In genomic region chr14:99753225-99754140, GRCh38 we compare ENCODE assay signal across 9 cellular contexts. TPM values are rescaled to one million over a fixed set of nuclear protein-coding genes. Genes with fewer than 3 reads are reported as not detected.
DNase-seq lines count a peak whose midpoint lies in the region; ATAC-seq, FAIRE-seq and TF ChIP-seq lines count a peak whose summit lies in the region.
"Had no signal": no experiment of that assay in that cellular context is flagged by ENCODE, and none has a peak within 500 bp of the region (broad histone marks: within the 10 kb centered on the region; RNA-seq: fewer than 3 reads in every experiment).

No MANE protein-coding gene starts in this region.

- H2AFZ ChIP-seq in K562 (ENCODE audit: low read depth, low read length): no peak overlapping the region

- no peaks in the 10 kb centered on the region for H3K79me2 ChIP-seq in K562 (ENCODE audit: control insufficient read depth, insufficient read depth, low read length)

- TF ChIP-seq POLR2A in K562 (conservative IDR thresholded peaks at IDR 0.05) (no peak), uterus (IDR thresholded peaks at IDR 0.05) (no peak)

- POLR2A ChIA-PET in K562 (lab: Yijun Ruan, JAX): interaction anchor here (1.0 kb wide), 1 partner anchor 14 kb away, joined by 4 read pairs; no protein-coding TSS in a partner anchor

- H3K9me3 ChIP-seq in left ventricle myocardium inferior (replicated peaks): no peaks in the 10 kb centered on the region
- H3K9me3 ChIP-seq in K562 (replicated peaks; ENCODE audit: control insufficient read depth, insufficient read depth, low read depth, low read length): no peaks in the 10 kb centered on the region
- no peaks in the 10 kb centered on the region for H3K9me3 ChIP-seq in lower lobe of right lung
- H3K9me3 ChIP-seq in uterus: no peaks in the 10 kb centered on the region

- in situ Hi-C loops in K562 (cut with MboI): no loop called here

- H3K4me1 ChIP-seq in left ventricle myocardium inferior: peaks cover 86% of the 10 kb centered on the region
- no peaks in the 10 kb centered on the region; a peak in 1 of 5 replicates for H3K4me1 ChIP-seq in K562 (replicated peaks in 1 of 2; ENCODE audit: control insufficient read depth in 2 of 2, insufficient read depth in 2 of 2, low read length in 2 of 2)
- H3K4me1 ChIP-seq in lower lobe of right lung: peaks cover 69% of the 10 kb centered on the region
- peaks cover 0 to 19% of the 10 kb centered on the region in 2 donors for H3K4me1 ChIP-seq in uterus

- WGBS in K562 (ENCODE audit: insufficient coverage, low coverage, missing lambda C conversion rate): 1% methylated on average over 12 of the region's 16 CpGs

- no peak for ATAC-seq in Right ventricle myocardium inferior
- no peak for ATAC-seq in K562
- no peak for ATAC-seq in lower lobe of right lung
- ATAC-seq in HG03571 (IDR thresholded peaks at IDR 0.05; ENCODE audit: unreplicated experiment): no peak

- intact Hi-C loops in left ventricle myocardium inferior (cut with micrococcal nuclease) (no loop called here), Right ventricle myocardium inferior (cut with DNase I) (loop anchor here (5.0 kb wide), 1 partner anchor 39 kb away; the partner anchor contains the start of gene EML1), K562 (cut with micrococcal nuclease) (no loop called here), lower lobe of right lung (cut with DNase I) (no loop called here), uterus (cut with DNase I; ENCODE audit: low total_unique reads) (no loop called here)

- no peaks in the 10 kb centered on the region for H3K9me1 ChIP-seq in K562 (ENCODE audit: control insufficient read depth, insufficient read depth, low read length)

- H3K4me3 ChIP-seq in left ventricle myocardium inferior: no peak overlapping the region
- H3K4me3 ChIP-seq in K562: no peak overlapping the region
- H3K4me3 ChIP-seq in lower lobe of right lung: no peak overlapping the region
- no peak overlapping the region for H3K4me3 ChIP-seq in uterus

- CTCF ChIA-PET in K562 (lab: Yijun Ruan, JAX; ENCODE audit: low intra/inter-chr PET ratio): no interaction called here

- no peak for TF ChIP-seq RAD21 in K562 (CRISPR knock-in tag; conservative IDR thresholded peaks at IDR 0.05 in 1 of 2, IDR thresholded peaks at IDR 0.05 in 1 of 2)

- peak overlapping the region; percentile 93 for H3K27ac ChIP-seq in left ventricle myocardium inferior (replicated peaks)
- no peak overlapping the region for H3K27ac ChIP-seq in K562 (ENCODE audit: extremely low read depth, low read depth, low read length)
- H3K27ac ChIP-seq in lower lobe of right lung: no peak overlapping the region
- H3K27ac ChIP-seq in uterus: peak overlapping the region; percentile 44 to 57

- no peak for TF ChIP-seq CTCF in left ventricle myocardium inferior (IDR thresholded peaks at IDR 0.05; ENCODE audit: borderline replicate concordance)
- TF ChIP-seq CTCF in K562 (IDR thresholded peaks at IDR 0.05 in 2 of 3, conservative IDR thresholded peaks at IDR 0.05 in 1 of 3; ENCODE audit: insufficient read depth in 2 of 3, low read depth in 1 of 3, low read length in 3 of 3): no peak
- no peak for TF ChIP-seq CTCF in lower lobe of right lung (IDR thresholded peaks at IDR 0.05)
- no peak for TF ChIP-seq CTCF in uterus (IDR thresholded peaks at IDR 0.05)

- H3K4me2 ChIP-seq in K562 (ENCODE audit: insufficient read depth, low read length): no peak overlapping the region

- H3K36me3 ChIP-seq in left ventricle myocardium inferior (no peaks in the 10 kb centered on the region), K562 (ENCODE audit: control insufficient read depth, insufficient read depth, low read length) (no peaks in the 10 kb centered on the region), lower lobe of right lung (no peaks in the 10 kb centered on the region), uterus (no peaks in the 10 kb centered on the region)

- no peak for FAIRE-seq in K562 (lab: Jason Lieb, UNC)

- no TSS peak for BruUV-seq in K562 (replicated peaks; lab: Mats Ljungman, UMichigan)

- H4K20me1 ChIP-seq in K562 (replicated peaks; ENCODE audit: control insufficient read depth, insufficient read depth, low read length): no peaks in the 10 kb centered on the region; the same call in 1 of the 2 replicates

- H3K27me3 ChIP-seq in left ventricle myocardium inferior (ENCODE audit: low read depth) (no peaks in the 10 kb centered on the region), K562 (ENCODE audit: control insufficient read depth in 2 of 2, insufficient read depth in 2 of 2, low read length in 2 of 2) (peaks cover 6 to 83% of the 10 kb centered on the region in 2 experiments; a peak in 4 of 5 replicates), lower lobe of right lung (ENCODE audit: low read depth) (peaks cover 14% of the 10 kb centered on the region), uterus (no peaks in the 10 kb centered on the region)

- H3K9ac ChIP-seq in K562 (ENCODE audit: insufficient read depth in 1 of 2, low read depth in 2 of 2, low read length in 2 of 2): no peak overlapping the region

- DNase-seq in left ventricle myocardium inferior: no peak
- DNase-seq in Right ventricle myocardium inferior (ENCODE audit: missing footprints): no peak
- DNase-seq in K562 (ENCODE audit: extremely low read depth in 1 of 4, low spot score in 3 of 4): no peak
- peak; percentile 40 for DNase-seq in lower lobe of right lung
- DNase-seq in uterus: no peak
- no peak for DNase-seq in nucleus accumbens (lab: John Stamatoyannopoulos, UW)
- DNase-seq in T1000 (lab: John Stamatoyannopoulos, UW): no peak
- DNase-seq: NCI-H1436 treated with DMSO at 0.1 percent for 48 hours had no signal

- TF ChIP-seq EP300 in K562 (IDR thresholded peaks at IDR 0.05; ENCODE audit: low read length): no peak

TF ChIP-seq in K562, 482 proteins besides CTCF, POLR2A, EP300 and RAD21:
- TF ChIP-seq AFF4 (CRISPR knock-in tag; IDR thresholded peaks at IDR 0.05) (no peak), ZKSCAN1 (IDR thresholded peaks at IDR 0.05; ENCODE audit: low read depth, low read length) (peak; percentile 85)

RNA-seq across cellular contexts. Expression of gene EML1, which starts 39.7 kb away (rescaled TPM):
- total RNA-seq in left ventricle myocardium inferior: 33.3 TPM
- 49.6 TPM for total RNA-seq in Right ventricle myocardium inferior
- 0.35 and 0.67 TPM in 2 replicates for total RNA-seq in K562 (2011; cell fraction: chromatin; rRNA removed; ENCODE audit: low replicate concordance)
- total RNA-seq in K562 (2011; cell fraction: nucleolus; rRNA removed): 0.66 TPM in 1 of 2 replicates, not detected in the other
- 0.31 and 0.73 TPM in 2 replicates for total RNA-seq in K562 (2011; cell fraction: nucleoplasm; rRNA removed)
- 0.12 TPM in 1 of 2 replicates, not detected in the other for total RNA-seq in K562 (2014; rRNA removed)
- total RNA-seq in K562 (2014; rRNA removed; fragmentation: Illumina TruSeq; extraction: Trizol): 0.13 and 0.29 TPM in 2 replicates
- total RNA-seq in K562 (2015; rRNA removed; fragmentation: Illumina TruSeq; extraction: Trizol): 0.11 and 0.14 TPM in 2 replicates
- total RNA-seq in K562 (2021): 0.25 and 0.35 TPM in 2 replicates
- 0.07 and 0.16 TPM in 2 replicates for polyA plus RNA-seq in K562 (2011; rRNA removed)
- 0.01 and 0.38 TPM in 2 replicates for polyA plus RNA-seq in K562 (2011; cell fraction: cytosol; rRNA removed)
- polyA plus RNA-seq in K562 (2011; cell fraction: nucleus; rRNA removed): 0.34 TPM in 2 replicates
- 0.05 and 0.39 TPM in 2 replicates for polyA plus RNA-seq in K562 (2012)
- polyA plus RNA-seq in K562 (2014; fragmentation: Illumina TruSeq; extraction: Trizol): 0.06 and 0.07 TPM in 2 replicates
- under 1 TPM in 1 of 2 experiments, not detected in 1; 0.01 TPM for polyA plus RNA-seq in K562 (2014; fragmentation: Nextera tagmentation; extraction: Ambion mirVana)
- polyA plus RNA-seq in K562 (2014; rRNA removed): 0.03 and 0.77 TPM in 2 replicates
- polyA minus RNA-seq in K562 (2011; rRNA and poly(A)+ RNA removed): 1.0 TPM in 1 of 2 replicates, not detected in the other
- polyA minus RNA-seq in K562 (2011; cell fraction: cytosol; rRNA and poly(A)+ RNA removed): 1.8 TPM in 1 of 2 replicates, not detected in the other
- 0.56 and 0.94 TPM in 2 replicates for polyA minus RNA-seq in K562 (2011; cell fraction: nucleus; rRNA and poly(A)+ RNA removed)
- 34.5 TPM for total RNA-seq in lower lobe of right lung
- 100 to 1,000 TPM in 1 of 4 donors, 10 to 100 TPM in 3; 51.4 to 184 (median 84.4) TPM for total RNA-seq in uterus

Comparison
In these comparisons a context has a peak if more than half of its experiments do, and no peak if none do; other contexts are left out.
1. H3K27ac ChIP-seq: peak in left ventricle myocardium inferior (single experiment) and uterus (2 of 2); none in K562 (single experiment) and lower lobe of right lung (single experiment).
2. RNA of gene EML1, which starts 39.7 kb away (total RNA-seq): 51.4 to 184 TPM in uterus, 49.6 TPM in Right ventricle myocardium inferior (single experiment), 34.5 TPM in lower lobe of right lung (single experiment) and 33.3 TPM in left ventricle myocardium inferior (single experiment); 0.11 to 0.73 TPM in K562; every median in the first group is over 10 times any median in the second.